In the genomic region with DNA sequence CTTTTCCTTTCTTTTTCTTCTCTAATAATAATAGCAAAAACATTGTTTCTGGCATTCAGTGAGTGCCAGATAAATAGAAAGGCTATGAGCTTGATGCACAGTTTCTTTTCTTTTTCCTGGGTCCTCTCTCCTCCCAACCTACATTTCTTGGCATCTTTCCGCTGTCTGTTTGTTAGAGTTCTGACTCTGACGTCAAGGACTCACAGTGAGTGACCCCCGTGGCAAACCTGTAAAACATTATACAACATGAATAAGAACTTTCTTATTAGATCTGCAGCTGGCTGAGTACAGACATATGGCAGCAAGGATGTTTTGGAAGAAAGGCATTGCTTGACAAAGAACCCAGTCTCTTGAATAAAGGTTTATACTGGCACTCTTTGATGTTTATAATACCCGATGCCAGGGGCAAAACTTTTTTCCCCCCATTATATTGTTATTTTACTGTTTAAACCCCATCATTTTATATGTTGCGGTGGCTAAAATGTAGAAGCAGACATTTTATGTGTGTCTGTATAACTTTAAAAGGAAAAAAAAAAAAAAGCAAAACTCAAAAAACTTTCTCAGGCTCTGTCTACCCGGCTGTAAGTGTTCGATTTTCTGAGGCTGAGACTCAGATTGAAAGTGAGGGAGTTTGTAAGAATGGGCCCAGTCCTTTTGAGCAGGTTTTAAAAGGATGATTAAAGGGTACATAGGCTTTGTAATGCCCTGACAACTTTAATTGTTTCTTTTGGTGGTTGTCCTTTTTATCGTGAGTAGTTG, we compare ENCODE assay signal across 16 cellular contexts.
DNase-seq lines count a peak whose midpoint lies in the region; ATAC-seq and TF ChIP-seq lines count a peak whose summit lies in the region.
"Had no signal": no experiment of that assay in that cellular context is flagged by ENCODE, and none has a peak within 500 bp of the region (broad histone marks: within the 10 kb centered on the region; RNA-seq: fewer than 3 reads in every experiment).

No MANE protein-coding gene starts in this region.

- ATAC-seq in sciatic nerve, result peak; percentile 70
- no peak for ATAC-seq in HG03342 (IDR thresholded peaks at IDR 0.05; ENCODE audit: unreplicated experiment)

- no peaks in the 10 kb centered on the region for H3K9me3 Mint-ChIP-seq in activated CD4-positive, alpha-beta memory T cell treated with anti-CD3 and anti-CD28 coated beads for 36 hours
- H3K9me3 Mint-ChIP-seq: activated CD4-positive, alpha-beta memory T cell treated with anti-CD3 and anti-CD28 coated beads, Interleukin-2, amount 10 ng/mL, durations not matched to agents 7 days and 5 days had no signal

- peak overlapping the region; percentile 47 to 66 for H3K27ac ChIP-seq in coronary artery
- H3K27ac ChIP-seq: RWPE1 had no signal

- H3K4me3 Mint-ChIP-seq in activated CD4-positive, alpha-beta memory T cell treated with anti-CD3 and anti-CD28 coated beads for 36 hours, result no peak overlapping the region
- H3K4me3 Mint-ChIP-seq: activated CD4-positive, alpha-beta memory T cell treated with anti-CD3 and anti-CD28 coated beads, Interleukin-2, amount 10 ng/mL, durations not matched to agents 7 days and 5 days had no signal

- H3K27me3 Mint-ChIP-seq in activated CD4-positive, alpha-beta memory T cell treated with anti-CD3 and anti-CD28 coated beads for 36 hours, result no peaks in the 10 kb centered on the region
- H3K27me3 Mint-ChIP-seq: activated CD4-positive, alpha-beta memory T cell treated with anti-CD3 and anti-CD28 coated beads, Interleukin-2, amount 10 ng/mL, durations not matched to agents 7 days and 5 days had no signal

- peak; percentile 9 for DNase-seq in H4 (ENCODE audit: low spot score)
- DNase-seq in coronary artery (ENCODE audit: low spot score), result no peak
- DNase-seq in kidney epithelial cell (ENCODE audit: low read depth), result peak; percentile 18
- DNase-seq in sciatic nerve (ENCODE audit: low spot score), result no peak
- no peak for DNase-seq in activated CD4-positive, alpha-beta memory T cell treated with anti-CD3 and anti-CD28 coated beads for 36 hours
- no peak for DNase-seq in NCI-H146 (lab: John Stamatoyannopoulos, UW)
- no peak for DNase-seq in HPDE6-E6E7 (ENCODE audit: extremely low spot score)
- DNase-seq: activated CD4-positive, alpha-beta memory T cell treated with anti-CD3 and anti-CD28 coated beads, Interleukin-2, amount 10 ng/mL, durations not matched to agents 7 days and 5 days; activated effector memory CD4-positive, alpha-beta T cell treated with anti-CD3 and anti-CD28 coated beads, Interleukin-2, amount 50 U/mL, for 16 hours; cerebellar nuclear complex; GF-D8; NCI-H524 treated with DMSO at 0.1 percent for 48 hours; stimulated activated CD4-positive, alpha-beta T cell treated with anti-CD3 and anti-CD28 coated beads, Interleukin-4, amount 100 ng/mL, for 1 hour; stimulated activated naive CD4-positive, alpha-beta T cell treated with Interleukin-2 at 50 U/mL for 16 hours had no signal

- CTCF ChIA-PET in activated CD4-positive, alpha-beta memory T cell treated with anti-CD3 and anti-CD28 coated beads for 36 hours (lab: Charles Lee), result no interaction called here

- no peaks in the 10 kb centered on the region for H3K36me3 ChIP-seq in kidney epithelial cell (ENCODE audit: control insufficient read depth, insufficient read depth, low read length)

- intact Hi-C loops in sciatic nerve (cut with DNase I), result no loop called here
- intact Hi-C loops in activated CD4-positive, alpha-beta memory T cell treated with anti-CD3 and anti-CD28 coated beads for 36 hours (cut with micrococcal nuclease), result no loop called here

- TF ChIP-seq CTCF in coronary artery (IDR thresholded peaks at IDR 0.05) (no peak), kidney epithelial cell (IDR thresholded peaks at IDR 0.05; ENCODE audit: insufficient read depth, low read length, poor library complexity, severe bottlenecking) (no peak)

- POLR2A ChIA-PET in activated CD4-positive, alpha-beta memory T cell treated with anti-CD3 and anti-CD28 coated beads for 36 hours (lab: Charles Lee), result no interaction called here

- H3K27me3 ChIP-seq in kidney epithelial cell (ENCODE audit: control insufficient read depth, insufficient read depth, low read length), result no peaks in the 10 kb centered on the region

- H3K4me3 ChIP-seq in coronary artery, result peak overlapping the region; percentile 43
- no peak overlapping the region for H3K4me3 ChIP-seq in kidney epithelial cell (ENCODE audit: low read depth, low read length)

- no peaks in the 10 kb centered on the region for H3K4me1 Mint-ChIP-seq in activated CD4-positive, alpha-beta memory T cell treated with anti-CD3 and anti-CD28 coated beads for 36 hours (ENCODE audit: low read depth)
- H3K4me1 Mint-ChIP-seq: activated CD4-positive, alpha-beta memory T cell treated with anti-CD3 and anti-CD28 coated beads, Interleukin-2, amount 10 ng/mL, durations not matched to agents 7 days and 5 days had no signal

- no peak overlapping the region for H3K27ac Mint-ChIP-seq in activated CD4-positive, alpha-beta memory T cell treated with anti-CD3 and anti-CD28 coated beads for 36 hours
- H3K27ac Mint-ChIP-seq: activated CD4-positive, alpha-beta memory T cell treated with anti-CD3 and anti-CD28 coated beads, Interleukin-2, amount 10 ng/mL, durations not matched to agents 7 days and 5 days had no signal

- no peaks in the 10 kb centered on the region for H3K36me3 Mint-ChIP-seq in activated CD4-positive, alpha-beta memory T cell treated with anti-CD3 and anti-CD28 coated beads for 36 hours

Comparison
In these comparisons a context has a peak if more than half of its experiments do, and no peak if none do; other contexts are left out.
1. DNase-seq: peak in H4 (single experiment) and kidney epithelial cell (single experiment); none in coronary artery (single experiment), sciatic nerve (single experiment), activated CD4-positive, alpha-beta memory T cell treated with anti-CD3 and anti-CD28 coated beads for 36 hours (single experiment), NCI-H146 (single experiment) and HPDE6-E6E7 (single experiment).